1 cellular context compared by ENCODE assay signal in genomic region chr12:7917392-7918267, GRCh38.
TF ChIP-seq lines count a peak whose summit lies in the region.

No MANE protein-coding gene starts in this region.

TF ChIP-seq in H1, 55 proteins besides CTCF, POLR2A, EP300 and RAD21:
- TF ChIP-seq SIRT6 (IDR thresholded peaks at IDR 0.05; ENCODE audit: low read length): no peak
- TF ChIP-seq CTBP2 (IDR thresholded peaks at IDR 0.05; ENCODE audit: borderline replicate concordance, insufficient read depth, insufficient read length, low read length): no peak
- TF ChIP-seq RNF2 (IDR thresholded peaks at IDR 0.05; ENCODE audit: borderline replicate concordance, low read depth, low read length, missing control alignments, poor library complexity, severe bottlenecking): no peak
- TF ChIP-seq PHF8 (conservative IDR thresholded peaks at IDR 0.05; ENCODE audit: low read depth, low read length): no peak
- no peak for TF ChIP-seq BACH1 (IDR thresholded peaks at IDR 0.05; ENCODE audit: low read length)
- TF ChIP-seq CEBPB (IDR thresholded peaks at IDR 0.05; ENCODE audit: low read depth, low read length): no peak
- no peak for TF ChIP-seq BRCA1 (IDR thresholded peaks at IDR 0.05; ENCODE audit: low read depth, low read length)
- no peak for TF ChIP-seq CHD1 (IDR thresholded peaks at IDR 0.05; ENCODE audit: low read depth, low read length)
- TF ChIP-seq RFX5 (IDR thresholded peaks at IDR 0.05; ENCODE audit: borderline replicate concordance, low read depth, low read length): no peak
- TF ChIP-seq USF2 (IDR thresholded peaks at IDR 0.05; ENCODE audit: low read length): no peak
- no peak for TF ChIP-seq SP4 (IDR thresholded peaks at IDR 0.05; ENCODE audit: low read length)
- TF ChIP-seq EGR1 (IDR thresholded peaks at IDR 0.05; ENCODE audit: borderline replicate concordance, low read depth, low read length): no peak
- TF ChIP-seq RXRA (IDR thresholded peaks at IDR 0.05; ENCODE audit: insufficient read depth, low read depth, low read length): no peak
- no peak for TF ChIP-seq NANOG (IDR thresholded peaks at IDR 0.05; ENCODE audit: insufficient read depth, low read depth, low read length, poor library complexity, severe bottlenecking)
- no peak for TF ChIP-seq HDAC2 (IDR thresholded peaks at IDR 0.05; ENCODE audit: borderline replicate concordance in 1 of 2, low read depth in 2 of 2, low read length in 2 of 2)
- no peak for TF ChIP-seq CREB1 (IDR thresholded peaks at IDR 0.05)
- TF ChIP-seq KDM5A (IDR thresholded peaks at IDR 0.05; ENCODE audit: low read length): no peak
- TF ChIP-seq CBX5 (IDR thresholded peaks at IDR 0.05; ENCODE audit: low read depth, low read length): no peak
- no peak for TF ChIP-seq JUN (IDR thresholded peaks at IDR 0.05; ENCODE audit: low read depth, low read length)
- TF ChIP-seq KDM4A (IDR thresholded peaks at IDR 0.05; ENCODE audit: low read depth, low read length, severe bottlenecking): no peak
